In genomic region chr2:23509593-23510295, GRCh38 we compare ENCODE assay signal across 24 cellular contexts.
"Had no signal": no experiment of that assay in that cellular context is flagged by ENCODE, and none has a peak within 500 bp of the region (broad histone marks: within the 10 kb centered on the region; RNA-seq: fewer than 3 reads in every experiment).

No MANE protein-coding gene starts in this region.

- H3K36me3 Mint-ChIP-seq: naive thymus-derived CD4-positive, alpha-beta T cell had no signal

- H3K27me3 Mint-ChIP-seq: type B pancreatic cell had no signal

- H3K4me1 ChIP-seq: parathyroid adenoma had no signal

- H3K9me3 Mint-ChIP-seq: naive thymus-derived CD4-positive, alpha-beta T cell; type B pancreatic cell had no signal

- H3K27ac ChIP-seq: coronary artery, esophagus muscularis mucosa, foreskin keratinocyte, gastroesophageal sphincter, heart left ventricle, hepatocyte, neutrophil, parathyroid adenoma, right lobe of liver, stomach, tibial artery had no signal

- H2AFZ ChIP-seq: hepatocyte, parathyroid adenoma had no signal

- H3K9ac ChIP-seq: parathyroid adenoma had no signal

- H3K27me3 ChIP-seq: esophagus muscularis mucosa, foreskin keratinocyte, gastroesophageal sphincter, hepatocyte, right lobe of liver, tibial artery had no signal

- H3K36me3 ChIP-seq: esophagus muscularis mucosa, gastroesophageal sphincter, heart left ventricle, neutrophil, right lobe of liver, stomach, tibial artery had no signal

- H3K4me3 Mint-ChIP-seq: naive thymus-derived CD4-positive, alpha-beta T cell; type B pancreatic cell had no signal

- ATAC-seq: foreskin keratinocyte; gastroesophageal sphincter; left lobe of liver; naive thymus-derived CD4-positive, alpha-beta T cell; right lobe of liver had no signal

- H3K4me3 ChIP-seq: coronary artery, esophagus muscularis mucosa, gastroesophageal sphincter, heart left ventricle, hepatocyte, right lobe of liver, stomach, tibial artery had no signal

- H3K9me3 ChIP-seq: esophagus muscularis mucosa, gastroesophageal sphincter, heart left ventricle, neutrophil, right lobe of liver, stomach, tibial artery had no signal

- DNase-seq: dermis blood vessel endothelial cell; effector memory CD4-positive, alpha-beta T cell; foreskin keratinocyte; kidney; mesenchymal stem cell; midbrain; naive thymus-derived CD4-positive, alpha-beta T cell; small intestine; stimulated activated CD4-positive, alpha-beta T cell treated with anti-CD3 and anti-CD28 coated beads, Interleukin-15, amount 100 ng/mL, for 24 hours; stimulated activated CD4-positive, alpha-beta T cell treated with anti-CD3 and anti-CD28 coated beads, Interleukin-2, amount 100 ng/mL, for 48 hours; stimulated activated naive CD4-positive, alpha-beta T cell; stomach; tibial artery had no signal

- H3K79me2 ChIP-seq: hepatocyte, parathyroid adenoma had no signal

- H3K4me2 ChIP-seq: hepatocyte had no signal

- H3K27ac Mint-ChIP-seq: progenitor cell of endocrine pancreas, type B pancreatic cell had no signal
